8 cellular contexts compared by ENCODE assay signal in the genomic region with DNA sequence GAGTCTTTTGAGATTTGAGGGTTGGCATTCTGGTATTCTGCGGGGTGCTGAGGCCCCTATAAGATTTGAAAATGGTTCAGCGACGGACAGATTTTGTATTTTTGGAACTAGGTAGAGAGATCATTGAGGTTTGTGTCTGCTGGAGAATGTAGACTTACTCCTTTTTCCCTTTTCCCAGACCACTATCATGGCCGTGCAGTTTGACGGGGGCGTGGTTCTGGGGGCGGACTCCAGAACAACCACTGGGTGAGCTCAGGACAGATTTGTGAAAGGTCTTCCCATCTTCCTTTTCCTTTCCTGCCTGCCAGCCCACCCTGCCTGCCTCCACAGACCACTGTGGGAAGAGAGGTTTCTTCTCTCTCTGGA. TPM values are rescaled to one million over a fixed set of nuclear protein-coding genes. Genes with fewer than 3 reads are reported as not detected.
DNase-seq lines count a peak whose midpoint lies in the region; ATAC-seq, FAIRE-seq and TF ChIP-seq lines count a peak whose summit lies in the region.

No MANE protein-coding gene starts in this region.

- H3K27ac Mint-ChIP-seq in Caco-2 (ENCODE audit: unreplicated experiment) (peak overlapping the region; percentile 95), neural progenitor cell (peak overlapping the region; percentile 92)

- no peaks in the 10 kb centered on the region for H3K36me3 ChIP-seq in Caco-2 (ENCODE audit: control insufficient read depth, insufficient read depth, low read length)
- H3K36me3 ChIP-seq in fibroblast of lung (ENCODE audit: control insufficient read depth, insufficient read depth, low read length), result peaks cover 11% of the 10 kb centered on the region
- no peaks in the 10 kb centered on the region for H3K36me3 ChIP-seq in neural progenitor cell

- intact Hi-C loops in Caco-2 (cut with micrococcal nuclease; ENCODE audit: unreplicated experiment), result loop anchor here (1.0 kb wide), 1 partner anchor 93 kb away; no protein-coding TSS in a partner anchor

- H3K27me3 Mint-ChIP-seq in Caco-2 (ENCODE audit: insufficient read depth, unreplicated experiment) (no peaks in the 10 kb centered on the region), neural progenitor cell (ENCODE audit: insufficient read depth, low read depth) (peaks cover 9% of the 10 kb centered on the region)

- DNase-seq in Caco-2 (peak in 1 of 2 experiments; percentile 49), HTR-8/SVneo (ENCODE audit: insufficient read length, low spot score) (peak; percentile 54), fibroblast of lung (ENCODE audit: low read depth in 2 of 2) (peak; percentile 33 to 47), neural progenitor cell (ENCODE audit: low spot score) (peak; percentile 70), NCI-H2029 (lab: John Stamatoyannopoulos, UW) (no peak)
- peak; percentile 42 for DNase-seq in activated CD4-positive, CD25-positive, alpha-beta regulatory T cell treated with anti-CD3 and anti-CD28 coated beads, Interleukin-2, amount 50 U/mL, for 72 hours

- CTCF ChIA-PET in Caco-2 (lab: Charles Lee), result interaction anchor here (0.6 to 1.1 kb wide), 4 partner anchors 14 to 245 kb away, joined by 3 to 4 read pairs (median 3); no protein-coding TSS in a partner anchor

- peaks cover 5% of the 10 kb centered on the region for H3F3A ChIP-seq in neural progenitor cell (ENCODE audit: low read depth)

- H3K4me2 ChIP-seq in fibroblast of lung (ENCODE audit: extremely low read depth, insufficient read depth, low read length), result peak overlapping the region; percentile 84
- H3K4me2 ChIP-seq in neural progenitor cell, result peak overlapping the region; percentile 79

- POLR2A ChIA-PET in Caco-2 (lab: Charles Lee), result interaction anchor here (0.6 to 1.7 kb wide), 4 partner anchors 10 to 86 kb away, joined by 3 to 10 read pairs (median 4); a partner anchor contains a TSS

- no peaks in the 10 kb centered on the region for H3K9me3 ChIP-seq in Caco-2
- no peaks in the 10 kb centered on the region for H3K9me3 ChIP-seq in fibroblast of lung (ENCODE audit: control insufficient read depth, insufficient read depth, low read depth, low read length)
- no peaks in the 10 kb centered on the region for H3K9me3 ChIP-seq in neural progenitor cell (ENCODE audit: low read depth)

- no peak for TF ChIP-seq CTCF in Caco-2 (IDR thresholded peaks at IDR 0.05; ENCODE audit: insufficient read depth in 1 of 2, low read depth in 1 of 2, low read length in 1 of 2, severe bottlenecking in 1 of 2, unreplicated experiment in 1 of 2)
- TF ChIP-seq CTCF in fibroblast of lung (conservative IDR thresholded peaks at IDR 0.05 in 1 of 2, IDR thresholded peaks at IDR 0.05 in 1 of 2; ENCODE audit: low read depth in 1 of 2, low read length in 2 of 2), result no peak
- no peak for TF ChIP-seq CTCF in neural progenitor cell (IDR thresholded peaks at IDR 0.05)

- H3K9me3 Mint-ChIP-seq in Caco-2 (ENCODE audit: unreplicated experiment) (no peaks in the 10 kb centered on the region), neural progenitor cell (no peaks in the 10 kb centered on the region)

- no peak for FAIRE-seq in HTR-8/SVneo (lab: Jason Lieb, UNC)

- H3K27ac ChIP-seq in fibroblast of lung (ENCODE audit: insufficient read depth, low read length) (peak overlapping the region; percentile 86), neural progenitor cell (no peak overlapping the region)

- H3K4me3 Mint-ChIP-seq in Caco-2 (ENCODE audit: unreplicated experiment), result peak overlapping the region; percentile 98
- H3K4me3 Mint-ChIP-seq in neural progenitor cell, result peak overlapping the region; percentile 98

- H3K9ac ChIP-seq in fibroblast of lung (ENCODE audit: insufficient read depth, low read length) (peak overlapping the region; percentile 81), neural progenitor cell (peak overlapping the region; percentile 85)

- H3K79me2 ChIP-seq in fibroblast of lung (ENCODE audit: control insufficient read depth, insufficient read depth, low read length) (peaks cover 11% of the 10 kb centered on the region), neural progenitor cell (ENCODE audit: low read depth) (peaks cover 18% of the 10 kb centered on the region)

- H3K4me1 ChIP-seq in Caco-2, result no peaks in the 10 kb centered on the region
- H3K4me1 ChIP-seq in fibroblast of lung (ENCODE audit: control insufficient read depth, extremely low read depth, insufficient read depth, low read length), result no peaks in the 10 kb centered on the region
- peaks cover 5% of the 10 kb centered on the region for H3K4me1 ChIP-seq in neural progenitor cell

- H3K27me3 ChIP-seq in Caco-2 (replicated peaks; ENCODE audit: control insufficient read depth, insufficient read depth, low read length) (no peaks in the 10 kb centered on the region), fibroblast of lung (ENCODE audit: control insufficient read depth, insufficient read depth, low read length) (no peaks in the 10 kb centered on the region), neural progenitor cell (peaks cover 19% of the 10 kb centered on the region)

- no TSS peak for BruUV-seq in Caco-2 (replicated peaks; lab: Mats Ljungman, UMichigan)

- no peaks in the 10 kb centered on the region for H4K20me1 ChIP-seq in fibroblast of lung (ENCODE audit: control insufficient read depth, extremely low read depth, insufficient read depth, low read length)
- peaks cover 11% of the 10 kb centered on the region for H4K20me1 ChIP-seq in neural progenitor cell (ENCODE audit: low read depth)

- ATAC-seq in HG02571 (IDR thresholded peaks at IDR 0.05; ENCODE audit: unreplicated experiment) (no peak), GM21717 (IDR thresholded peaks at IDR 0.05; ENCODE audit: unreplicated experiment) (no peak)

- H3K4me1 Mint-ChIP-seq in Caco-2 (ENCODE audit: low read depth, unreplicated experiment) (peaks cover 7% of the 10 kb centered on the region), neural progenitor cell (peaks cover 10% of the 10 kb centered on the region)

- H3K4me3 ChIP-seq in Caco-2 (ENCODE audit: low read depth, low read length) (peak overlapping the region; percentile 82), fibroblast of lung (replicated peaks in 1 of 4; ENCODE audit: control extremely low read depth in 1 of 4, insufficient read depth in 1 of 4, low read depth in 3 of 4, low read length in 4 of 4) (peak overlapping the region; percentile 90 to 100 (median 96)), neural progenitor cell (peak overlapping the region; percentile 92)

- H2AFZ ChIP-seq in fibroblast of lung (ENCODE audit: low read length) (peak overlapping the region; percentile 85), neural progenitor cell (replicated peaks) (peak overlapping the region; percentile 93)

- peaks cover 16% of the 10 kb centered on the region for H3K36me3 Mint-ChIP-seq in Caco-2 (ENCODE audit: insufficient read depth, unreplicated experiment)
- H3K36me3 Mint-ChIP-seq in neural progenitor cell, result peaks cover 10% of the 10 kb centered on the region

RNA-seq across cellular contexts. Expression of a gene that starts 0.6 kb away (rescaled TPM):
- total RNA-seq in Caco-2 (2022), result 133 and 136 TPM in 2 replicates
- total RNA-seq in fibroblast of lung, result 110 and 163 TPM in 2 replicates
- 184 and 272 TPM in 2 replicates for polyA plus RNA-seq in fibroblast of lung
- 198 and 300 TPM in 2 replicates for polyA plus RNA-seq in fibroblast of lung (2012)
- 256 and 411 TPM in 2 replicates for polyA minus RNA-seq in fibroblast of lung (ENCODE audit: low replicate concordance)
- 144 and 199 TPM in 2 replicates for total RNA-seq in neural progenitor cell (ENCODE audit: low replicate concordance)

RNA-seq across cellular contexts. Expression of a gene that starts 7.8 kb away (rescaled TPM):
- total RNA-seq in Caco-2 (2022) (11.8 and 15.6 TPM in 2 replicates), fibroblast of lung (not detected in 2 replicates), neural progenitor cell (ENCODE audit: low replicate concordance) (not detected in 2 replicates)
- polyA plus RNA-seq in fibroblast of lung, result not detected in 2 replicates
- 0.18 TPM in 1 of 2 replicates, not detected in the other for polyA plus RNA-seq in fibroblast of lung (2012)
- not detected in 2 replicates for polyA minus RNA-seq in fibroblast of lung (ENCODE audit: low replicate concordance)

RNA-seq across cellular contexts. Expression of a gene that starts 10.4 kb away (rescaled TPM):
- total RNA-seq in Caco-2 (2022) (0.54 TPM in 1 of 2 replicates, not detected in the other), fibroblast of lung (0.33 and 1.5 TPM in 2 replicates), neural progenitor cell (ENCODE audit: low replicate concordance) (0.31 TPM in 1 of 2 replicates, not detected in the other)
- polyA plus RNA-seq in fibroblast of lung, result 0.40 TPM in 1 of 2 replicates, not detected in the other
- 0.59 TPM in 1 of 2 replicates, not detected in the other for polyA plus RNA-seq in fibroblast of lung (2012)
- not detected in 2 replicates for polyA minus RNA-seq in fibroblast of lung (ENCODE audit: low replicate concordance)

RNA-seq across cellular contexts. Expression of a gene that starts 10.4 kb away (rescaled TPM):
- total RNA-seq in Caco-2 (2022), result 46.5 and 47.2 TPM in 2 replicates
- 13.6 and 14.9 TPM in 2 replicates for total RNA-seq in fibroblast of lung
- 12.7 and 14.3 TPM in 2 replicates for polyA plus RNA-seq in fibroblast of lung
- polyA plus RNA-seq in fibroblast of lung (2012), result 13.6 and 15.2 TPM in 2 replicates
- polyA minus RNA-seq in fibroblast of lung (ENCODE audit: low replicate concordance), result 26.1 and 36.7 TPM in 2 replicates
- total RNA-seq in neural progenitor cell (ENCODE audit: low replicate concordance), result 23.8 and 36.0 TPM in 2 replicates

Comparison
In these comparisons a context has a peak if more than half of its experiments do, and no peak if none do; other contexts are left out.
1. RNA of a gene that starts 7.8 kb away (total RNA-seq): 11.8 to 15.6 TPM in Caco-2; not detected in fibroblast of lung and not detected in neural progenitor cell; every median in the first group is over 10 times any median in the second.
2. Peak in every context shown above with its lines, with median percentiles within 50 percentile points of each other: H3K4me3 ChIP-seq.